ENCODE assay signal across 8 cellular contexts in the genomic region with DNA sequence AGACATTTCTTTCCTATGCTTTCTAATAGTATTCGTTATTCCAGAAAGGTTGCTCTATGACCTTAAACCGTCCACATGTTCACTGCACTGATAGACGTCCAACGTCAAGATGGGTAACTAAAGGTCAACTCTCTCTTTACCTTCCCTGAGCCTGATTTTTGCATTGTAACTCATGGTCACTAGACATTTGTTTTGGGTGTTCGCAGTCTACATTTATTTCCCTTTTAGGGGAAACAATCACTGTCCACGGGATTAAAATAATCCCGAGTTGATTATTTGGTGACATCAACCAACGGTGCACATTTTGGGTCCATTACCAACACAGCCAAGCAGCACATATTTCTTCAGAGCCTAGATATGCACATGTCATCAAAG. TPM values are rescaled to one million over a fixed set of nuclear protein-coding genes. Genes with fewer than 3 reads are reported as not detected.
A peak's percentile ranks its signal among the peaks of the same experiment; 100 is the strongest.
DNase-seq lines count a peak whose midpoint lies in the region; ATAC-seq, FAIRE-seq and TF ChIP-seq lines count a peak whose summit lies in the region.

No MANE protein-coding gene starts in this region.

- no peak overlapping the region for H3K27ac ChIP-seq in ectodermal cell (ENCODE audit: insufficient read depth, low read depth, low read length, poor library complexity, severe bottlenecking)

- TF ChIP-seq CTCF in Loucy (conservative IDR thresholded peaks at IDR 0.05; ENCODE audit: low read length) = no peak
- no peak for TF ChIP-seq CTCF in nephron (IDR thresholded peaks at IDR 0.05; ENCODE audit: unreplicated experiment in 3 of 3)

- peak overlapping the region; percentile 87 to 97 (median 92) for H3K4me3 Mint-ChIP-seq in nephron

- FAIRE-seq in GM18507 (lab: Jason Lieb, UNC) = peak; percentile 39

- no peaks in the 10 kb centered on the region for H3K9me2 ChIP-seq in Loucy (replicated peaks; ENCODE audit: low read depth, low read length)

- no peaks in the 10 kb centered on the region for H3K36me3 ChIP-seq in Loucy (ENCODE audit: insufficient read depth, low read length)
- H3K36me3 ChIP-seq in ectodermal cell (ENCODE audit: control insufficient read depth, insufficient read depth, low read length) = no peaks in the 10 kb centered on the region

- H3K4me3 ChIP-seq in Loucy (ENCODE audit: low read length, poor library complexity, severe bottlenecking) = peak overlapping the region; percentile 98
- H3K4me3 ChIP-seq in ectodermal cell (ENCODE audit: insufficient read depth, low read depth, low read length) = peak overlapping the region; percentile 97

- no peaks in the 10 kb centered on the region for H3K9me3 Mint-ChIP-seq in nephron

- H3K36me3 Mint-ChIP-seq in nephron (ENCODE audit: low read depth) = no peaks in the 10 kb centered on the region

- WGBS in ectodermal cell, 2 experiments = 46 to 48% methylated on average over 8 of the region's 8 CpGs

- peak overlapping the region; percentile 95 for H3K9ac ChIP-seq in Loucy (ENCODE audit: low read depth, low read length, poor library complexity, severe bottlenecking)

- peak overlapping the region; percentile 93 for H2AFZ ChIP-seq in Loucy (ENCODE audit: low read length)

- peaks cover 34% of the 10 kb centered on the region for H4K20me1 ChIP-seq in Loucy (ENCODE audit: insufficient read depth, low read length, poor library complexity, severe bottlenecking)

- H3K79me2 ChIP-seq in Loucy (ENCODE audit: insufficient read depth, low read length) = peaks cover 49% of the 10 kb centered on the region

- H3K4me1 ChIP-seq in Loucy (ENCODE audit: insufficient read depth, low read length, poor library complexity, severe bottlenecking) (peaks cover 38% of the 10 kb centered on the region), ectodermal cell (ENCODE audit: control insufficient read depth, insufficient read depth, low read length) (no peaks in the 10 kb centered on the region)

- H3F3A ChIP-seq in Loucy (ENCODE audit: low read depth) = no peaks in the 10 kb centered on the region

- DNase-seq in GM18507 (ENCODE audit: extremely low spot score, insufficient read length, low read depth) (no peak), Ammon's horn (ENCODE audit: low spot score) (no peak), NCI-H82 (lab: John Stamatoyannopoulos, UW) (no peak), OCI-M2 (lab: John Stamatoyannopoulos, UW; ENCODE audit: unreplicated experiment) (no peak)

- no peak for ATAC-seq in HG03039 (IDR thresholded peaks at IDR 0.05; ENCODE audit: unreplicated experiment)

- H3K4me2 ChIP-seq in Loucy (ENCODE audit: low read depth, low read length, poor library complexity, severe bottlenecking) = peak overlapping the region; percentile 98

- H3K27me3 ChIP-seq in Loucy (ENCODE audit: insufficient read depth, low read length, poor library complexity, severe bottlenecking) (no peaks in the 10 kb centered on the region), ectodermal cell (ENCODE audit: control insufficient read depth, insufficient read depth, low read length, poor library complexity, severe bottlenecking) (no peaks in the 10 kb centered on the region)

- H3K27me3 Mint-ChIP-seq in nephron (ENCODE audit: low read depth) = no peaks in the 10 kb centered on the region

- H3K4me1 Mint-ChIP-seq in nephron = peaks cover 36% of the 10 kb centered on the region

- H3K27ac Mint-ChIP-seq in nephron = peak overlapping the region in 2 of 3 experiments; percentile 31 to 86

- no peaks in the 10 kb centered on the region for H3K9me3 ChIP-seq in Loucy (ENCODE audit: insufficient read depth, low read depth, low read length)
- no peaks in the 10 kb centered on the region for H3K9me3 ChIP-seq in ectodermal cell (ENCODE audit: control insufficient read depth, low read length)

RNA-seq across cellular contexts. Expression of a gene that starts 0.5 kb away (rescaled TPM):
- 72.5 TPM for polyA plus RNA-seq in ectodermal cell (2013, experiment 1 of 4)
- polyA plus RNA-seq in ectodermal cell (2013, experiment 2 of 4) = 61.7 TPM
- 63.4 TPM for polyA plus RNA-seq in ectodermal cell (2013, experiment 3 of 4)
- polyA plus RNA-seq in ectodermal cell (2013, experiment 4 of 4) = 59.7 TPM

RNA-seq across cellular contexts. Expression of a gene that starts 57.8 kb away (rescaled TPM):
- 8.5 TPM for polyA plus RNA-seq in ectodermal cell (2013, experiment 1 of 4)
- polyA plus RNA-seq in ectodermal cell (2013, experiment 2 of 4) = 9.2 TPM
- 6.9 TPM for polyA plus RNA-seq in ectodermal cell (2013, experiment 3 of 4)
- polyA plus RNA-seq in ectodermal cell (2013, experiment 4 of 4) = 7.4 TPM
